2 cellular contexts compared by ENCODE assay signal in the genomic region with DNA sequence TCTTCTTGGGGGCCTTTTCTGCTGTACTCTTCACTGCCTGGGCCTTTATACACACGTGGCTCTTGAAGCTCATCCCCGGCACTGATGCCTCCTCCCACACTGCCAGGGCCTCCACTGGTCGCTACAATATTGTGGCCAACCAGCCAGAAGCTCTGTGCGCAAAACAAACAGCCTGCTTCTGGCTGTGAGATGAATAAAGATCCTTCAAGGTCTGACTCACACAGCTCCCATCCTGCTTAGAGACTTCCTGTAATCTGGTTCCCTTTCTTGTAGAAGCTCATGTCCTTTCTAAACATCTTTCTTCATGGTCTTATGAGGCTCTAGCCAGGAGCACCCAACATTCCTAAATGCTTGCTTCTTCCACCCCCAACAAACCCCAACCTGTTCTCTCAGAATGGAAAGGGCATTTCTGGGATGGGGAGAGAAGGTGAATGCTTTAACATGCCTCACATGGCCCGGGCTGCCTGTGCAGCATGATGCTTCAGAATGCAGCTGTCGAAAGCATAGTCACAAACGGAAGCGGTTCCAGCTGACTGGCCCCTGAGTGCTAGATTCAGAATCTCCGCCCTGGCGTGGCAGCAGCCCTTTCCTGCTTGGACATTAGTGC.
TF ChIP-seq lines count a peak whose summit lies in the region.

No MANE protein-coding gene starts in this region.

TF ChIP-seq in GM12878, 131 proteins besides CTCF, POLR2A, EP300 and RAD21 (continues in another document):
- TF ChIP-seq, protein P1, sequence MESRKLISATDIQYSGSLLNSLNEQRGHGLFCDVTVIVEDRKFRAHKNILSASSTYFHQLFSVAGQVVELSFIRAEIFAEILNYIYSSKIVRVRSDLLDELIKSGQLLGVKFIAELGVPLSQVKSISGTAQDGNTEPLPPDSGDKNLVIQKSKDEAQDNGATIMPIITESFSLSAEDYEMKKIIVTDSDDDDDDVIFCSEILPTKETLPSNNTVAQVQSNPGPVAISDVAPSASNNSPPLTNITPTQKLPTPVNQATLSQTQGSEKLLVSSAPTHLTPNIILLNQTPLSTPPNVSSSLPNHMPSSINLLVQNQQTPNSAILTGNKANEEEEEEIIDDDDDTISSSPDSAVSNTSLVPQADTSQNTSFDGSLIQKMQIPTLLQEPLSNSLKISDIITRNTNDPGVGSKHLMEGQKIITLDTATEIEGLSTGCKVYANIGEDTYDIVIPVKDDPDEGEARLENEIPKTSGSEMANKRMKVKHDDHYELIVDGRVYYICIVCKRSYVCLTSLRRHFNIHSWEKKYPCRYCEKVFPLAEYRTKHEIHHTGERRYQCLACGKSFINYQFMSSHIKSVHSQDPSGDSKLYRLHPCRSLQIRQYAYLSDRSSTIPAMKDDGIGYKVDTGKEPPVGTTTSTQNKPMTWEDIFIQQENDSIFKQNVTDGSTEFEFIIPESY (IDR thresholded peaks at IDR 0.05) = no peak
- TF ChIP-seq SREBF2 (IDR thresholded peaks at IDR 0.05; ENCODE audit: low read length) (no peak), RELA (IDR thresholded peaks at IDR 0.05; ENCODE audit: borderline replicate concordance, partially characterized antibody) (peak; percentile 18), CHD4 (IDR thresholded peaks at IDR 0.05) (no peak), RB1 (IDR thresholded peaks at IDR 0.05; ENCODE audit: borderline replicate concordance) (no peak), NBN (IDR thresholded peaks at IDR 0.05) (peak; percentile 79), ZNF24 (IDR thresholded peaks at IDR 0.05) (no peak)
- TF ChIP-seq, protein P2, sequence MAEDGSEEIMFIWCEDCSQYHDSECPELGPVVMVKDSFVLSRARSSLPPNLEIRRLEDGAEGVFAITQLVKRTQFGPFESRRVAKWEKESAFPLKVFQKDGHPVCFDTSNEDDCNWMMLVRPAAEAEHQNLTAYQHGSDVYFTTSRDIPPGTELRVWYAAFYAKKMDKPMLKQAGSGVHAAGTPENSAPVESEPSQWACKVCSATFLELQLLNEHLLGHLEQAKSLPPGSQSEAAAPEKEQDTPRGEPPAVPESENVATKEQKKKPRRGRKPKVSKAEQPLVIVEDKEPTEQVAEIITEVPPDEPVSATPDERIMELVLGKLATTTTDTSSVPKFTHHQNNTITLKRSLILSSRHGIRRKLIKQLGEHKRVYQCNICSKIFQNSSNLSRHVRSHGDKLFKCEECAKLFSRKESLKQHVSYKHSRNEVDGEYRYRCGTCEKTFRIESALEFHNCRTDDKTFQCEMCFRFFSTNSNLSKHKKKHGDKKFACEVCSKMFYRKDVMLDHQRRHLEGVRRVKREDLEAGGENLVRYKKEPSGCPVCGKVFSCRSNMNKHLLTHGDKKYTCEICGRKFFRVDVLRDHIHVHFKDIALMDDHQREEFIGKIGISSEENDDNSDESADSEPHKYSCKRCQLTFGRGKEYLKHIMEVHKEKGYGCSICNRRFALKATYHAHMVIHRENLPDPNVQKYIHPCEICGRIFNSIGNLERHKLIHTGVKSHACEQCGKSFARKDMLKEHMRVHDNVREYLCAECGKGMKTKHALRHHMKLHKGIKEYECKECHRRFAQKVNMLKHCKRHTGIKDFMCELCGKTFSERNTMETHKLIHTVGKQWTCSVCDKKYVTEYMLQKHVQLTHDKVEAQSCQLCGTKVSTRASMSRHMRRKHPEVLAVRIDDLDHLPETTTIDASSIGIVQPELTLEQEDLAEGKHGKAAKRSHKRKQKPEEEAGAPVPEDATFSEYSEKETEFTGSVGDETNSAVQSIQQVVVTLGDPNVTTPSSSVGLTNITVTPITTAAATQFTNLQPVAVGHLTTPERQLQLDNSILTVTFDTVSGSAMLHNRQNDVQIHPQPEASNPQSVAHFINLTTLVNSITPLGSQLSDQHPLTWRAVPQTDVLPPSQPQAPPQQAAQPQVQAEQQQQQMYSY (CRISPR knock-in tag; IDR thresholded peaks at IDR 0.05) = 0 out of 2 replicates have a peak, but pooled peaks have one; percentile 66
- TF ChIP-seq, protein P3, sequence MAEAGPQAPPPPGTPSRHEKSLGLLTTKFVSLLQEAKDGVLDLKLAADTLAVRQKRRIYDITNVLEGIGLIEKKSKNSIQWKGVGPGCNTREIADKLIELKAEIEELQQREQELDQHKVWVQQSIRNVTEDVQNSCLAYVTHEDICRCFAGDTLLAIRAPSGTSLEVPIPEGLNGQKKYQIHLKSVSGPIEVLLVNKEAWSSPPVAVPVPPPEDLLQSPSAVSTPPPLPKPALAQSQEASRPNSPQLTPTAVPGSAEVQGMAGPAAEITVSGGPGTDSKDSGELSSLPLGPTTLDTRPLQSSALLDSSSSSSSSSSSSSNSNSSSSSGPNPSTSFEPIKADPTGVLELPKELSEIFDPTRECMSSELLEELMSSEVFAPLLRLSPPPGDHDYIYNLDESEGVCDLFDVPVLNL (IDR thresholded peaks at IDR 0.05; ENCODE audit: low read depth, low read length) = no peak
- TF ChIP-seq, protein P4, sequence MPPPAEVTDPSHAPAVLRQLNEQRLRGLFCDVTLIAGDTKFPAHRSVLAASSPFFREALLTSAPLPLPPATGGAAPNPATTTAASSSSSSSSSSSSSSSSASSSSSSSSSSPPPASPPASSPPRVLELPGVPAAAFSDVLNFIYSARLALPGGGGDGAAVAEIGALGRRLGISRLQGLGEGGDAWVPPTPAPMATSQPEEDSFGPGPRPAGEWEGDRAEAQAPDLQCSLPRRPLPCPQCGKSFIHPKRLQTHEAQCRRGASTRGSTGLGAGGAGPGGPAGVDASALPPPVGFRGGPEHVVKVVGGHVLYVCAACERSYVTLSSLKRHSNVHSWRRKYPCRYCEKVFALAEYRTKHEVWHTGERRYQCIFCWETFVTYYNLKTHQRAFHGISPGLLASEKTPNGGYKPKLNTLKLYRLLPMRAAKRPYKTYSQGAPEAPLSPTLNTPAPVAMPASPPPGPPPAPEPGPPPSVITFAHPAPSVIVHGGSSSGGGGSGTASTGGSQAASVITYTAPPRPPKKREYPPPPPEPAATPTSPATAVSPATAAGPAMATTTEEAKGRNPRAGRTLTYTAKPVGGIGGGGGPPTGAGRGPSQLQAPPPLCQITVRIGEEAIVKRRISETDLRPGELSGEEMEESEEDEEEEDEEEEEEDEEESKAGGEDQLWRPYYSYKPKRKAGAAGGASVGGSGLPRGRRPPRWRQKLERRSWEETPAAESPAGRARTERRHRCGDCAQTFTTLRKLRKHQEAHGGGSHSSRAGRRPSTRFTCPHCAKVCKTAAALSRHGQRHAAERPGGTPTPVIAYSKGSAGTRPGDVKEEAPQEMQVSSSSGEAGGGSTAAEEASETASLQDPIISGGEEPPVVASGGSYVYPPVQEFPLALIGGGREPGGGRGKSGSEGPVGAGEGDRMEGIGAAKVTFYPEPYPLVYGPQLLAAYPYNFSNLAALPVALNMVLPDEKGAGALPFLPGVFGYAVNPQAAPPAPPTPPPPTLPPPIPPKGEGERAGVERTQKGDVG (CRISPR knock-in tag; IDR thresholded peaks at IDR 0.05) = no peak
- TF ChIP-seq, protein P5, sequence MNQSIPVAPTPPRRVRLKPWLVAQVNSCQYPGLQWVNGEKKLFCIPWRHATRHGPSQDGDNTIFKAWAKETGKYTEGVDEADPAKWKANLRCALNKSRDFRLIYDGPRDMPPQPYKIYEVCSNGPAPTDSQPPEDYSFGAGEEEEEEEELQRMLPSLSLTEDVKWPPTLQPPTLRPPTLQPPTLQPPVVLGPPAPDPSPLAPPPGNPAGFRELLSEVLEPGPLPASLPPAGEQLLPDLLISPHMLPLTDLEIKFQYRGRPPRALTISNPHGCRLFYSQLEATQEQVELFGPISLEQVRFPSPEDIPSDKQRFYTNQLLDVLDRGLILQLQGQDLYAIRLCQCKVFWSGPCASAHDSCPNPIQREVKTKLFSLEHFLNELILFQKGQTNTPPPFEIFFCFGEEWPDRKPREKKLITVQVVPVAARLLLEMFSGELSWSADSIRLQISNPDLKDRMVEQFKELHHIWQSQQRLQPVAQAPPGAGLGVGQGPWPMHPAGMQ (IDR thresholded peaks at IDR 0.05; ENCODE audit: borderline replicate concordance) = no peak

TF ChIP-seq in GM23338, 12 proteins besides CTCF, POLR2A, EP300 and RAD21:
- TF ChIP-seq, protein P6, sequence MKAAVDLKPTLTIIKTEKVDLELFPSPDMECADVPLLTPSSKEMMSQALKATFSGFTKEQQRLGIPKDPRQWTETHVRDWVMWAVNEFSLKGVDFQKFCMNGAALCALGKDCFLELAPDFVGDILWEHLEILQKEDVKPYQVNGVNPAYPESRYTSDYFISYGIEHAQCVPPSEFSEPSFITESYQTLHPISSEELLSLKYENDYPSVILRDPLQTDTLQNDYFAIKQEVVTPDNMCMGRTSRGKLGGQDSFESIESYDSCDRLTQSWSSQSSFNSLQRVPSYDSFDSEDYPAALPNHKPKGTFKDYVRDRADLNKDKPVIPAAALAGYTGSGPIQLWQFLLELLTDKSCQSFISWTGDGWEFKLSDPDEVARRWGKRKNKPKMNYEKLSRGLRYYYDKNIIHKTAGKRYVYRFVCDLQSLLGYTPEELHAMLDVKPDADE (IDR thresholded peaks at IDR 0.05) = no peak
- no peak for TF ChIP-seq NANOG (IDR thresholded peaks at IDR 0.05; ENCODE audit: borderline replicate concordance)
- TF ChIP-seq EZH2phosphoT487 (IDR thresholded peaks at IDR 0.05; ENCODE audit: unreplicated experiment) = no peak
- no peak for TF ChIP-seq POLR2AphosphoS5 (IDR thresholded peaks at IDR 0.05; ENCODE audit: low read depth)
- TF ChIP-seq, protein P7, sequence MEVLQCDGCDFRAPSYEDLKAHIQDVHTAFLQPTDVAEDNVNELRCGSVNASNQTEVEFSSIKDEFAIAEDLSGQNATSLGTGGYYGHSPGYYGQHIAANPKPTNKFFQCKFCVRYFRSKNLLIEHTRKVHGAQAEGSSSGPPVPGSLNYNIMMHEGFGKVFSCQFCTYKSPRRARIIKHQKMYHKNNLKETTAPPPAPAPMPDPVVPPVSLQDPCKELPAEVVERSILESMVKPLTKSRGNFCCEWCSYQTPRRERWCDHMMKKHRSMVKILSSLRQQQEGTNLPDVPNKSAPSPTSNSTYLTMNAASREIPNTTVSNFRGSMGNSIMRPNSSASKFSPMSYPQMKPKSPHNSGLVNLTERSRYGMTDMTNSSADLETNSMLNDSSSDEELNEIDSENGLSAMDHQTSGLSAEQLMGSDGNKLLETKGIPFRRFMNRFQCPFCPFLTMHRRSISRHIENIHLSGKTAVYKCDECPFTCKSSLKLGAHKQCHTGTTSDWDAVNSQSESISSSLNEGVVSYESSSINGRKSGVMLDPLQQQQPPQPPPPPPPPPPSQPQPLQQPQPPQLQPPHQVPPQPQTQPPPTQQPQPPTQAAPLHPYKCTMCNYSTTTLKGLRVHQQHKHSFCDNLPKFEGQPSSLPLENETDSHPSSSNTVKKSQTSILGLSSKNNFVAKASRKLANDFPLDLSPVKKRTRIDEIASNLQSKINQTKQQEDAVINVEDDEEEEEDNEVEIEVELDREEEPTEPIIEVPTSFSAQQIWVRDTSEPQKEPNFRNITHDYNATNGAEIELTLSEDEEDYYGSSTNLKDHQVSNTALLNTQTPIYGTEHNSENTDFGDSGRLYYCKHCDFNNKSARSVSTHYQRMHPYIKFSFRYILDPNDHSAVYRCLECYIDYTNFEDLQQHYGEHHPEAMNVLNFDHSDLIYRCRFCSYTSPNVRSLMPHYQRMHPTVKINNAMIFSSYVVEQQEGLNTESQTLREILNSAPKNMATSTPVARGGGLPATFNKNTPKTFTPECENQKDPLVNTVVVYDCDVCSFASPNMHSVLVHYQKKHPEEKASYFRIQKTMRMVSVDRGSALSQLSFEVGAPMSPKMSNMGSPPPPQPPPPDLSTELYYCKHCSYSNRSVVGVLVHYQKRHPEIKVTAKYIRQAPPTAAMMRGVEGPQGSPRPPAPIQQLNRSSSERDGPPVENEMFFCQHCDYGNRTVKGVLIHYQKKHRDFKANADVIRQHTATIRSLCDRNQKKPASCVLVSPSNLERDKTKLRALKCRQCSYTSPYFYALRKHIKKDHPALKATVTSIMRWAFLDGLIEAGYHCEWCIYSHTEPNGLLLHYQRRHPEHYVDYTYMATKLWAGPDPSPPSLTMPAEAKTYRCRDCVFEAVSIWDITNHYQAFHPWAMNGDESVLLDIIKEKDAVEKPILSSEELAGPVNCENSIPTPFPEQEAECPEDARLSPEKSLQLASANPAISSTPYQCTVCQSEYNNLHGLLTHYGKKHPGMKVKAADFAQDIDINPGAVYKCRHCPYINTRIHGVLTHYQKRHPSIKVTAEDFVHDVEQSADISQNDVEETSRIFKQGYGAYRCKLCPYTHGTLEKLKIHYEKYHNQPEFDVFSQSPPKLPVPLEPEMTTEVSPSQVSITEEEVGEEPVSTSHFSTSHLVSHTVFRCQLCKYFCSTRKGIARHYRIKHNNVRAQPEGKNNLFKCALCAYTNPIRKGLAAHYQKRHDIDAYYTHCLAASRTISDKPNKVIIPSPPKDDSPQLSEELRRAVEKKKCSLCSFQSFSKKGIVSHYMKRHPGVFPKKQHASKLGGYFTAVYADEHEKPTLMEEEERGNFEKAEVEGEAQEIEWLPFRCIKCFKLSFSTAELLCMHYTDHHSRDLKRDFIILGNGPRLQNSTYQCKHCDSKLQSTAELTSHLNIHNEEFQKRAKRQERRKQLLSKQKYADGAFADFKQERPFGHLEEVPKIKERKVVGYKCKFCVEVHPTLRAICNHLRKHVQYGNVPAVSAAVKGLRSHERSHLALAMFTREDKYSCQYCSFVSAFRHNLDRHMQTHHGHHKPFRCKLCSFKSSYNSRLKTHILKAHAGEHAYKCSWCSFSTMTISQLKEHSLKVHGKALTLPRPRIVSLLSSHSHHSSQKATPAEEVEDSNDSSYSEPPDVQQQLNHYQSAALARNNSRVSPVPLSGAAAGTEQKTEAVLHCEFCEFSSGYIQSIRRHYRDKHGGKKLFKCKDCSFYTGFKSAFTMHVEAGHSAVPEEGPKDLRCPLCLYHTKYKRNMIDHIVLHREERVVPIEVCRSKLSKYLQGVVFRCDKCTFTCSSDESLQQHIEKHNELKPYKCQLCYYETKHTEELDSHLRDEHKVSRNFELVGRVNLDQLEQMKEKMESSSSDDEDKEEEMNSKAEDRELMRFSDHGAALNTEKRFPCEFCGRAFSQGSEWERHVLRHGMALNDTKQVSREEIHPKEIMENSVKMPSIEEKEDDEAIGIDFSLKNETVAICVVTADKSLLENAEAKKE (CRISPR knock-in tag; IDR thresholded peaks at IDR 0.05) = no peak
- no peak for TF ChIP-seq ZNF331 (CRISPR knock-in tag; IDR thresholded peaks at IDR 0.05; ENCODE audit: low read depth)
- no peak for TF ChIP-seq STAT1 (IDR thresholded peaks at IDR 0.05; ENCODE audit: unreplicated experiment)
- TF ChIP-seq CREB1 (CRISPR knock-in tag; IDR thresholded peaks at IDR 0.05; ENCODE audit: low read depth) = no peak
- no peak for TF ChIP-seq JUNB (IDR thresholded peaks at IDR 0.05; ENCODE audit: unreplicated experiment)
